Comparison of ENCODE assay signal across 8 cellular contexts in the genomic region with DNA sequence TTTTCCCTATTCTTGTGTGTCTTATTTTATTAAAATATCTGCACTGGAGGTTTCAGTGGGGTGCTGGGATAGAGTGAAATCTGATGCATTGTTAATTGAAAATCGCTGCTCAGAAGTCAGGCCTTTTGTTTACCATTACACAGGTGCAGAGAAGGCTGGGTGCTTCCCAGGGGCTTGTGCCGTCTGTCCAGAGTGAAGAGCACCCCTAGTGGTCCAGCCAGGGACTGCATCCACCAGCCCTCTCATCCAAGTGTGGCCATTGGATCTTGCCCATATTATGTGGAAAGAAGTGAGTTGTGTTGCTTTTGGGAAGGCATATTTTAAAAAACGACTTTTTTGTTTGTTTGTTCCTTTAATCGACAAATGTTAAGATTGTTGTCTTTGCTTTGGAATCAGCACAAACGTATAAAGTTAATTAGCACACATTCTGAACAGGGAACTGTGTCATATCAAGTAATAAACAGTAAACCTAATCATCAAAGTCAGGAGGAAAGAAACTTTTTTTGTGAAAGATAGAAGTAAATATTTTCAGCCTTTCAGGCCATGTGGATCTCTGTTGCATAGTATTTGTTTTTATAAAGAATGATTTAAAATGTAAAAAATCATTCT.
DNase-seq lines count a peak whose midpoint lies in the region; ATAC-seq and TF ChIP-seq lines count a peak whose summit lies in the region.

No MANE protein-coding gene starts in this region.

- H2AFZ ChIP-seq in DND-41 (ENCODE audit: low read depth, low read length) = no peak overlapping the region

- peak; percentile 55 for DNase-seq in DND-41
- peak; percentile 15 for DNase-seq in NCI-H526 treated with DMSO at 0.1 percent for 48 hours (lab: John Stamatoyannopoulos, UW)
- DNase-seq in body of pancreas = peak; percentile 63 to 84 (median 72)
- DNase-seq in lung (ENCODE audit: low spot score) = no peak
- DNase-seq in cerebellum (ENCODE audit: low spot score) = no peak
- no peak for DNase-seq in COLO829 (ENCODE audit: low spot score)

- WGBS in body of pancreas, 2 donors = 23 to 35% methylated on average over 5 of the region's 5 CpGs
- 33% methylated on average over 5 of the region's 5 CpGs for WGBS in lung, 2 donors

- ATAC-seq in DND-41 (ENCODE audit: insufficient read depth, low read depth) = peak; percentile 83
- peak; percentile 83 for ATAC-seq in GM19025 (IDR thresholded peaks at IDR 0.05; ENCODE audit: low read depth, unreplicated experiment)
- ATAC-seq in HG03095 (IDR thresholded peaks at IDR 0.05; ENCODE audit: unreplicated experiment) = peak; percentile 89
- ATAC-seq in body of pancreas = peak; percentile 85
- ATAC-seq in lung (ENCODE audit: insufficient read depth, low FRiP score) = no peak

- peak; percentile 93 for TF ChIP-seq CTCF in DND-41 (IDR thresholded peaks at IDR 0.05; ENCODE audit: borderline replicate concordance, extremely low read depth, low read length, poor library complexity, severe bottlenecking)
- peak; percentile 55 to 72 (median 67) for TF ChIP-seq CTCF in body of pancreas (IDR thresholded peaks at IDR 0.05)
- peak; percentile 18 for TF ChIP-seq CTCF in lung (IDR thresholded peaks at IDR 0.05; ENCODE audit: control extremely low read depth, extremely low read depth)

- H3K79me2 ChIP-seq in DND-41 (ENCODE audit: insufficient read depth, low read length) = no peaks in the 10 kb centered on the region

- TF ChIP-seq POLR2A in body of pancreas (IDR thresholded peaks at IDR 0.05) = no peak

- H3K27ac ChIP-seq in DND-41 (ENCODE audit: low read length) (no peak overlapping the region), body of pancreas (no peak overlapping the region), lung (ENCODE audit: low read depth in 1 of 2, low read length in 1 of 2) (no peak overlapping the region)

- intact Hi-C loops in body of pancreas (cut with DNase I) = no loop called here

- no peak overlapping the region for H3K9ac ChIP-seq in DND-41 (ENCODE audit: low read depth, low read length)

- H3K9me3 ChIP-seq in DND-41 (ENCODE audit: insufficient read depth, low read length, severe bottlenecking) (no peaks in the 10 kb centered on the region), body of pancreas (no peaks in the 10 kb centered on the region), lung (ENCODE audit: control insufficient read depth in 2 of 2, insufficient read depth in 1 of 2, low read length in 1 of 2) (no peaks in the 10 kb centered on the region)

- no peak overlapping the region for H3K4me2 ChIP-seq in DND-41 (ENCODE audit: insufficient read depth, low read length)

- no peaks in the 10 kb centered on the region for H3K36me3 ChIP-seq in DND-41 (ENCODE audit: insufficient read depth, low read length)
- H3K36me3 ChIP-seq in body of pancreas (replicated peaks in 1 of 2; ENCODE audit: insufficient read depth in 1 of 2, low read depth in 2 of 2) = no peaks in the 10 kb centered on the region
- no peaks in the 10 kb centered on the region for H3K36me3 ChIP-seq in lung (ENCODE audit: control insufficient read depth in 2 of 2, insufficient read depth in 2 of 2, low read length in 2 of 2)

- peaks cover 9% of the 10 kb centered on the region for H3K4me1 ChIP-seq in DND-41 (ENCODE audit: insufficient read depth, low read length)
- H3K4me1 ChIP-seq in body of pancreas = peaks cover 7% of the 10 kb centered on the region
- H3K4me1 ChIP-seq in lung (ENCODE audit: control insufficient read depth in 2 of 2, insufficient read depth in 2 of 2, low read length in 2 of 2) = no peaks in the 10 kb centered on the region

- no peaks in the 10 kb centered on the region for H4K20me1 ChIP-seq in DND-41 (ENCODE audit: insufficient read depth, low read length)

- H3K27me3 ChIP-seq in DND-41 (ENCODE audit: insufficient read depth, low read length, poor library complexity) (peaks cover 4% of the 10 kb centered on the region), body of pancreas (no peaks in the 10 kb centered on the region), lung (ENCODE audit: control insufficient read depth, insufficient read depth) (no peaks in the 10 kb centered on the region)

- H3K4me3 ChIP-seq in DND-41 (ENCODE audit: low read depth in 1 of 2, low read length in 2 of 2) = no peak overlapping the region
- no peak overlapping the region for H3K4me3 ChIP-seq in body of pancreas
- H3K4me3 ChIP-seq in lung = no peak overlapping the region

Comparison
In these comparisons a context has a peak if more than half of its experiments do, and no peak if none do; other contexts are left out.
1. DNase-seq: peak in DND-41 (single experiment), NCI-H526 treated with DMSO at 0.1 percent for 48 hours (single experiment) and body of pancreas (4 of 4); none in lung (single experiment), cerebellum (single experiment) and COLO829 (single experiment).
2. CTCF ChIP-seq: peak in every context shown above with its lines; median percentile 93 in DND-41; 67 in body of pancreas; 18 in lung.